3 cellular contexts compared by ENCODE assay signal in genomic region chr5:813575-813974, GRCh38. TPM values are rescaled to one million over a fixed set of nuclear protein-coding genes. Genes with fewer than 3 reads are reported as not detected.
"Had no signal": no experiment of that assay in that cellular context is flagged by ENCODE, and none has a peak within 500 bp of the region (broad histone marks: within the 10 kb centered on the region; RNA-seq: fewer than 3 reads in every experiment).

No MANE protein-coding gene starts in this region.

RNA-seq across cellular contexts. Expression of gene ZDHHC11B, which starts 29.0 kb away (rescaled TPM):
- total RNA-seq: activated CD4-positive, alpha-beta memory T cell treated with anti-CD3 and anti-CD28 coated beads, Interleukin-2, amount 10 ng/mL, durations not matched to agents 7 days and 5 days; T-helper 1 cell treated with Interleukin-12 subunit alpha and Interleukin-12 subunit beta and Interleukin-4 antibody, amounts not matched to agents 30 ng/mL and 1 ng/mL, for 36 hours had no signal

RNA-seq across cellular contexts. Expression of gene ZDHHC11, which starts 37.2 kb away (rescaled TPM):
- total RNA-seq: ascending aorta had no signal
